Comparison of ENCODE assay signal across 8 cellular contexts in the genomic region with DNA sequence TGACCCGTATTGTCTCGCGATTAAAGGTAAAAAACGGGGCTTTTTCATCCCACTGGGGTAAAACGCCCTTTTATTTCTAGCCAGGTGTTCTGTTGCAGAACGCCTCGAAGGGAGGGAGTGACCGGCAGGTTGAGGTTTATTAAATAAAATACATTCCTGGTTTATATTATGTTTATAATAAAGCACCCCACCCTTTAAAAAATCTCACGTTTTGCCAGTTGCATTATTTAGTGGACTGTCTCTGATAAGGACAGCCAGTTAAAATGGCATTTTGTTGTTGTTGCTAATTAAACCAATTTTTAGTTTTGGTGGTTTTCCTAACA. TPM values are rescaled to one million over a fixed set of nuclear protein-coding genes. Genes with fewer than 3 reads are reported as not detected.
DNase-seq lines count a peak whose midpoint lies in the region; ATAC-seq and TF ChIP-seq lines count a peak whose summit lies in the region.

No MANE protein-coding gene starts in this region.

- peaks cover 6% of the 10 kb centered on the region; the same call in 1 of the 2 replicates for H3K36me3 ChIP-seq in DND-41 (ENCODE audit: insufficient read depth, low read length)
- H3K36me3 ChIP-seq in SU-DHL-6 (ENCODE audit: low read length), result no peaks in the 10 kb centered on the region
- no peaks in the 10 kb centered on the region for H3K36me3 ChIP-seq in fibroblast of lung (ENCODE audit: control insufficient read depth, insufficient read depth, low read length)
- H3K36me3 ChIP-seq in prostate gland, result no peaks in the 10 kb centered on the region

- no peaks in the 10 kb centered on the region for H4K20me1 ChIP-seq in DND-41 (ENCODE audit: insufficient read depth, low read length)
- H4K20me1 ChIP-seq in SU-DHL-6 (ENCODE audit: low read depth, low read length), result no peaks in the 10 kb centered on the region
- H4K20me1 ChIP-seq in fibroblast of lung (ENCODE audit: control insufficient read depth, extremely low read depth, insufficient read depth, low read length), result no peaks in the 10 kb centered on the region

- H3K27me3 ChIP-seq in DND-41 (ENCODE audit: insufficient read depth, low read length, poor library complexity) (no peaks in the 10 kb centered on the region), SU-DHL-6 (ENCODE audit: low read length) (no peaks in the 10 kb centered on the region), fibroblast of lung (ENCODE audit: control insufficient read depth, insufficient read depth, low read length) (no peaks in the 10 kb centered on the region), prostate gland (replicated peaks; ENCODE audit: insufficient read depth) (no peaks in the 10 kb centered on the region)

- TF ChIP-seq POLR2A in prostate gland (IDR thresholded peaks at IDR 0.05), result no peak

- ATAC-seq in DND-41 (ENCODE audit: insufficient read depth, low read depth), result no peak
- ATAC-seq in HG02973 (IDR thresholded peaks at IDR 0.05; ENCODE audit: unreplicated experiment), result no peak

- TF ChIP-seq CTCF in DND-41 (IDR thresholded peaks at IDR 0.05; ENCODE audit: borderline replicate concordance, extremely low read depth, low read length, poor library complexity, severe bottlenecking), result no peak
- no peak for TF ChIP-seq CTCF in SU-DHL-6 (IDR thresholded peaks at IDR 0.05; ENCODE audit: insufficient read depth, low read length, poor library complexity, severe bottlenecking)
- TF ChIP-seq CTCF in fibroblast of lung (conservative IDR thresholded peaks at IDR 0.05 in 1 of 2, IDR thresholded peaks at IDR 0.05 in 1 of 2; ENCODE audit: low read depth in 1 of 2, low read length in 2 of 2), result no peak
- no peak for TF ChIP-seq CTCF in prostate gland (IDR thresholded peaks at IDR 0.05)

- H3K9me3 ChIP-seq in DND-41 (ENCODE audit: insufficient read depth, low read length, severe bottlenecking) (peaks cover 19% of the 10 kb centered on the region), SU-DHL-6 (ENCODE audit: insufficient read depth, low read length) (peaks cover 13% of the 10 kb centered on the region; the same call in 1 of the 2 replicates), fibroblast of lung (ENCODE audit: control insufficient read depth, insufficient read depth, low read depth, low read length) (no peaks in the 10 kb centered on the region), prostate gland (no peaks in the 10 kb centered on the region)

- H2AFZ ChIP-seq in DND-41 (ENCODE audit: low read depth, low read length), result peak overlapping the region; percentile 94
- H2AFZ ChIP-seq in SU-DHL-6 (ENCODE audit: low read depth, low read length, severe bottlenecking), result peak overlapping the region; percentile 94
- H2AFZ ChIP-seq in fibroblast of lung (ENCODE audit: low read length), result peak overlapping the region; percentile 98

- WGBS in prostate gland, result under 1% methylated on average over 9 of the region's 9 CpGs

- intact Hi-C loops in prostate gland (cut with DNase I) (no loop called here), posterior vena cava (cut with DNase I) (no loop called here)

- DNase-seq in DND-41, result no peak
- DNase-seq in fibroblast of lung (ENCODE audit: low read depth in 2 of 2), result no peak
- no peak for DNase-seq in prostate gland (ENCODE audit: low spot score)
- DNase-seq in posterior vena cava (ENCODE audit: low spot score), result no peak
- no peak for DNase-seq in HT-29 (ENCODE audit: low spot score)
- no peak for DNase-seq in retina

- no peaks in the 10 kb centered on the region for H3F3A ChIP-seq in SU-DHL-6 (ENCODE audit: insufficient read depth)

- H3K79me2 ChIP-seq in DND-41 (ENCODE audit: insufficient read depth, low read length), result peaks cover 16% of the 10 kb centered on the region; the same call in 1 of the 2 replicates
- no peaks in the 10 kb centered on the region for H3K79me2 ChIP-seq in SU-DHL-6 (ENCODE audit: insufficient read depth, low read length)
- no peaks in the 10 kb centered on the region for H3K79me2 ChIP-seq in fibroblast of lung (ENCODE audit: control insufficient read depth, insufficient read depth, low read length)

- H3K4me2 ChIP-seq in DND-41 (ENCODE audit: insufficient read depth, low read length) (peak overlapping the region; percentile 64), SU-DHL-6 (ENCODE audit: low read depth, low read length, poor library complexity, severe bottlenecking) (peak overlapping the region; percentile 61), fibroblast of lung (ENCODE audit: extremely low read depth, insufficient read depth, low read length) (peak overlapping the region; percentile 7)

- no peaks in the 10 kb centered on the region for H3K9me2 ChIP-seq in SU-DHL-6 (replicated peaks; ENCODE audit: insufficient read depth, low read length)

- peaks cover 10% of the 10 kb centered on the region; the same call in 1 of the 2 replicates for H3K4me1 ChIP-seq in DND-41 (ENCODE audit: insufficient read depth, low read length)
- no peaks in the 10 kb centered on the region for H3K4me1 ChIP-seq in fibroblast of lung (ENCODE audit: control insufficient read depth, extremely low read depth, insufficient read depth, low read length)
- no peaks in the 10 kb centered on the region for H3K4me1 ChIP-seq in prostate gland (replicated peaks)

- peak overlapping the region; percentile 59 for H3K9ac ChIP-seq in DND-41 (ENCODE audit: low read depth, low read length)
- H3K9ac ChIP-seq in SU-DHL-6 (ENCODE audit: low read length), result peak overlapping the region; percentile 48
- peak overlapping the region; percentile 89 for H3K9ac ChIP-seq in fibroblast of lung (ENCODE audit: insufficient read depth, low read length)

- H3K27ac ChIP-seq in DND-41 (ENCODE audit: low read length) (peak overlapping the region; percentile 64; the same call in 1 of the 2 replicates), SU-DHL-6 (ENCODE audit: low read depth, low read length) (no peak overlapping the region), fibroblast of lung (ENCODE audit: insufficient read depth, low read length) (peak overlapping the region; percentile 85), prostate gland (peak overlapping the region; percentile 28 to 62)

- H3K4me3 ChIP-seq in DND-41 (ENCODE audit: low read depth in 1 of 2, low read length in 2 of 2) (peak overlapping the region; percentile 40 to 79; a peak in 3 of 4 replicates), SU-DHL-6 (ENCODE audit: insufficient read depth, low read length, poor library complexity, severe bottlenecking) (peak overlapping the region; percentile 59), fibroblast of lung (replicated peaks in 1 of 4; ENCODE audit: control extremely low read depth in 1 of 4, insufficient read depth in 1 of 4, low read depth in 3 of 4, low read length in 4 of 4) (peak overlapping the region; percentile 87 to 99 (median 93)), prostate gland (peak overlapping the region; percentile 56 to 86)

RNA-seq across cellular contexts. Expression of a gene that starts 25.1 kb away (rescaled TPM):
- total RNA-seq in fibroblast of lung (1.2 and 1.8 TPM in 2 replicates), prostate gland (1 to 10 TPM; 2.4 to 10.0 TPM), posterior vena cava (1 to 10 TPM; 5.1 to 5.2 TPM)
- 1.4 and 1.6 TPM in 2 replicates for polyA plus RNA-seq in fibroblast of lung
- polyA plus RNA-seq in fibroblast of lung (2012), result 0.54 and 0.93 TPM in 2 replicates
- 0.35 and 0.70 TPM in 2 replicates for polyA minus RNA-seq in fibroblast of lung (ENCODE audit: low replicate concordance)
- total RNA-seq in HT-29 (2014; rRNA removed; shearing (Covaris generic)), result 0.34 and 0.69 TPM in 2 replicates

RNA-seq across cellular contexts. Expression of a gene that starts 40.4 kb away (rescaled TPM):
- total RNA-seq in fibroblast of lung, result 9.1 and 9.2 TPM in 2 replicates
- polyA plus RNA-seq in fibroblast of lung, result 3.0 and 4.4 TPM in 2 replicates
- 2.6 and 3.6 TPM in 2 replicates for polyA plus RNA-seq in fibroblast of lung (2012)
- not detected in 2 replicates for polyA minus RNA-seq in fibroblast of lung (ENCODE audit: low replicate concordance)
- total RNA-seq in prostate gland, result 10 to 100 TPM in 1 of 2 donors, 1 to 10 TPM in 1; 5.5 to 13.3 TPM
- 1 to 10 TPM; 7.1 to 8.4 TPM for total RNA-seq in posterior vena cava
- 0.37 TPM in 1 of 2 replicates, not detected in the other for total RNA-seq in HT-29 (2014; rRNA removed; shearing (Covaris generic))

RNA-seq across cellular contexts. Expression of a gene that starts 52.9 kb away (rescaled TPM):
- total RNA-seq in fibroblast of lung, result 2.8 and 3.9 TPM in 2 replicates
- 1.4 and 2.3 TPM in 2 replicates for polyA plus RNA-seq in fibroblast of lung
- polyA plus RNA-seq in fibroblast of lung (2012), result 1.0 and 1.5 TPM in 2 replicates
- not detected in 2 replicates for polyA minus RNA-seq in fibroblast of lung (ENCODE audit: low replicate concordance)
- total RNA-seq in prostate gland, result 10 to 100 TPM in 1 of 2 donors, 1 to 10 TPM in 1; 4.1 to 12.6 TPM
- total RNA-seq in posterior vena cava, result 1 to 10 TPM; 5.3 to 6.6 TPM
- total RNA-seq in HT-29 (2014; rRNA removed; shearing (Covaris generic)), result not detected in 2 replicates

Comparison
In these comparisons a context has a peak if more than half of its experiments do, and no peak if none do; other contexts are left out.
1. H3K4me2 ChIP-seq: peak in every context shown above with its lines; median percentile 64 in DND-41; 61 in SU-DHL-6; 7 in fibroblast of lung.